Comparison of ENCODE assay signal across 8 cellular contexts in genomic region chr22:42581762-42582716, GRCh38. TPM values are rescaled to one million over a fixed set of nuclear protein-coding genes. Genes with fewer than 3 reads are reported as not detected.
DNase-seq lines count a peak whose midpoint lies in the region; ATAC-seq and TF ChIP-seq lines count a peak whose summit lies in the region.

No MANE protein-coding gene starts in this region.

- POLR2A ChIA-PET in activated B cell treated with CpG ODN at 0.5 μM for 24 hours (lab: Charles Lee), result interaction anchor here (0.7 to 2.6 kb wide), 8 partner anchors 20 to 562 kb away, joined by 3 to 37 read pairs (median 4); partner anchors contain the start of gene POLDIP3

- TF ChIP-seq CTCF in HFFc6 (IDR thresholded peaks at IDR 0.05) (no peak), activated B cell treated with CpG ODN at 0.5 μM for 24 hours (IDR thresholded peaks at IDR 0.05) (no peak)

- H3K27ac ChIP-seq in caudate nucleus (ENCODE audit: low read depth, low read length), result peak overlapping the region; percentile 26

- H3K27me3 Mint-ChIP-seq in HFFc6 (ENCODE audit: insufficient read depth) (peaks cover 3% of the 10 kb centered on the region; the same call in 1 of the 2 replicates), activated B cell treated with CpG ODN at 0.5 μM for 24 hours (no peaks in the 10 kb centered on the region)

- intact Hi-C loops in activated B cell treated with CpG ODN at 0.5 μM for 24 hours (cut with micrococcal nuclease), result loop anchor here (1.0 to 2.0 kb wide), 2 partner anchors 33 to 49 kb away; partner anchors contain the start of gene POLDIP3

- peak; percentile 82 for DNase-seq in Daoy (ENCODE audit: low read depth)
- peak; percentile 41 for DNase-seq in HFFc6
- peak; percentile 26 for DNase-seq in NCI-H2107 treated with DMSO at 0.1 percent for 48 hours (lab: John Stamatoyannopoulos, UW; ENCODE audit: unreplicated experiment)
- peak; percentile 79 for DNase-seq in activated B cell treated with CpG ODN at 0.5 μM for 24 hours
- DNase-seq in caudate nucleus (lab: John Stamatoyannopoulos, UW), result peak in 57 of 61 donors; percentile 5 to 87 (median 61)
- DNase-seq in islet precursor cell, result peak; percentile 87
- DNase-seq in stimulated activated CD4-positive, alpha-beta T cell treated with anti-CD3 and anti-CD28 coated beads, Interleukin-12 subunit alpha, Interleukin-12 subunit beta, amount 100 ng/mL, for 4 hours, result peak; percentile 87

- peak overlapping the region; percentile 98 for H3K4me3 Mint-ChIP-seq in HFFc6
- H3K4me3 Mint-ChIP-seq in activated B cell treated with CpG ODN at 0.5 μM for 24 hours, result peak overlapping the region; percentile 95

- H3K36me3 Mint-ChIP-seq in HFFc6 (ENCODE audit: low read depth) (peaks cover 32% of the 10 kb centered on the region), activated B cell treated with CpG ODN at 0.5 μM for 24 hours (ENCODE audit: low read depth) (peaks cover 58% of the 10 kb centered on the region)

- H3K4me1 Mint-ChIP-seq in HFFc6 (ENCODE audit: low read depth) (peaks cover 13% of the 10 kb centered on the region), activated B cell treated with CpG ODN at 0.5 μM for 24 hours (peaks cover 14% of the 10 kb centered on the region)

- H3K9me3 Mint-ChIP-seq in HFFc6, result no peaks in the 10 kb centered on the region
- H3K9me3 Mint-ChIP-seq in activated B cell treated with CpG ODN at 0.5 μM for 24 hours, result no peaks in the 10 kb centered on the region

- ATAC-seq in activated B cell treated with CpG ODN at 0.5 μM for 24 hours (ENCODE audit: low read depth) (peak; percentile 87), HG02884 (IDR thresholded peaks at IDR 0.05; ENCODE audit: unreplicated experiment) (no peak)

- CTCF ChIA-PET in activated B cell treated with CpG ODN at 0.5 μM for 24 hours (lab: Charles Lee), result no interaction called here

- H3K27ac Mint-ChIP-seq in HFFc6 (peak overlapping the region; percentile 34; the same call in 1 of the 2 replicates), activated B cell treated with CpG ODN at 0.5 μM for 24 hours (peak overlapping the region; percentile 75)

RNA-seq across cellular contexts. Expression of gene SERHL2, which starts 28.3 kb away (rescaled TPM):
- 1.3 and 1.4 TPM in 2 replicates for total RNA-seq in Daoy (2014; rRNA removed; shearing (Covaris generic))
- 1 to 10 TPM; 4.2 to 6.2 (median 4.8) TPM for total RNA-seq in HFFc6 (2021; fragmentation: NEBNext Ultra II Directional; extraction: Animal tissue kit (Norgen Biotek cat#: 25700))
- total RNA-seq in activated B cell treated with CpG ODN at 0.5 μM for 24 hours, result 0.91 and 1.7 TPM in 2 replicates

RNA-seq across cellular contexts. Expression of gene POLDIP3, which starts 32.6 kb away (rescaled TPM):
- total RNA-seq in Daoy (2014; rRNA removed; shearing (Covaris generic)), result 29.3 and 39.9 TPM in 2 replicates
- total RNA-seq in HFFc6 (2021; fragmentation: NEBNext Ultra II Directional; extraction: Animal tissue kit (Norgen Biotek cat#: 25700)), result 10 to 100 TPM; 54.2 to 63.7 (median 58.1) TPM
- 77.1 and 77.5 TPM in 2 replicates for total RNA-seq in activated B cell treated with CpG ODN at 0.5 μM for 24 hours

RNA-seq across cellular contexts. Expression of gene ATP5MGL, which starts 58.4 kb away (rescaled TPM):
- not detected in 2 replicates for total RNA-seq in Daoy (2014; rRNA removed; shearing (Covaris generic))
- total RNA-seq in HFFc6 (2021; fragmentation: NEBNext Ultra II Directional; extraction: Animal tissue kit (Norgen Biotek cat#: 25700)), result under 1 TPM in 3 of 6 experiments, not detected in 3; 0.26 to 0.64 (median 0.54) TPM
- total RNA-seq in activated B cell treated with CpG ODN at 0.5 μM for 24 hours, result 2.1 and 3.4 TPM in 2 replicates

Comparison
In these comparisons a context has a peak if more than half of its experiments do, and no peak if none do; other contexts are left out.
1. DNase-seq: peak in every context shown above with its lines; median percentile 87 in islet precursor cell; 87 in stimulated activated CD4-positive, alpha-beta T cell treated with anti-CD3 and anti-CD28 coated beads, Interleukin-12 subunit alpha, Interleukin-12 subunit beta, amount 100 ng/mL, for 4 hours; 82 in Daoy; 79 in activated B cell treated with CpG ODN at 0.5 μM for 24 hours; 61 in caudate nucleus; 41 in HFFc6; 26 in NCI-H2107 treated with DMSO at 0.1 percent for 48 hours.